Comparison of ENCODE assay signal across 19 cellular contexts in genomic region chr19:55898911-55899310, GRCh38. TPM values are rescaled to one million over a fixed set of nuclear protein-coding genes. Genes with fewer than 3 reads are reported as not detected.
DNase-seq lines count a peak whose midpoint lies in the region; TF ChIP-seq lines count a peak whose summit lies in the region.
"Had no signal": no experiment of that assay in that cellular context is flagged by ENCODE, and none has a peak within 500 bp of the region (broad histone marks: within the 10 kb centered on the region; RNA-seq: fewer than 3 reads in every experiment).

No MANE protein-coding gene starts in this region.

- no peaks in the 10 kb centered on the region for H3K9me3 ChIP-seq in esophagus muscularis mucosa
- H3K9me3 ChIP-seq: BE2C, BLaER1, Caco-2 had no signal

- DNase-seq in esophagus muscularis mucosa (ENCODE audit: extremely low spot score): peak; percentile 64
- peak; percentile 73 for DNase-seq in osteocyte (ENCODE audit: extremely low spot score, unreplicated experiment)
- DNase-seq in midbrain (lab: John Stamatoyannopoulos, UW): no peak
- no peak for DNase-seq in RPMI8226
- DNase-seq in NCI-H526 (lab: John Stamatoyannopoulos, UW): no peak
- DNase-seq: 8988T; ACHN; BE2C; C1 segment of cervical spinal cord; Caco-2; Calu3; CD4-positive, alpha-beta memory T cell; CD4-positive, CD25-positive, alpha-beta regulatory T cell; CD8-positive, alpha-beta memory T cell; DMS79 treated with DMSO at 0.1 percent for 48 hours; GF-D8 had no signal

- no peaks in the 10 kb centered on the region for H3K4me1 ChIP-seq in esophagus muscularis mucosa
- H3K4me1 ChIP-seq: BE2C, BLaER1, Caco-2 had no signal

- H3K4me3 Mint-ChIP-seq in osteocyte (ENCODE audit: unreplicated experiment): no peak overlapping the region
- H3K4me3 Mint-ChIP-seq: CD14-positive monocyte; CD4-positive, alpha-beta memory T cell; CD4-positive, CD25-positive, alpha-beta regulatory T cell; CD8-positive, alpha-beta memory T cell had no signal

- H3K27ac Mint-ChIP-seq in osteocyte (ENCODE audit: unreplicated experiment): no peak overlapping the region
- H3K27ac Mint-ChIP-seq: CD14-positive monocyte; CD4-positive, alpha-beta memory T cell; CD4-positive, CD25-positive, alpha-beta regulatory T cell; CD8-positive, alpha-beta memory T cell had no signal

- H3K36me3 ChIP-seq in esophagus muscularis mucosa: no peaks in the 10 kb centered on the region
- H3K36me3 ChIP-seq: BE2C, BLaER1 had no signal

- peaks cover 0 to 5% (median 0%) of the 10 kb centered on the region in 4 donors for H3K27me3 ChIP-seq in esophagus muscularis mucosa
- H3K27me3 ChIP-seq: BE2C, BLaER1 had no signal

- H3K4me1 Mint-ChIP-seq in osteocyte (ENCODE audit: unreplicated experiment): no peaks in the 10 kb centered on the region
- H3K4me1 Mint-ChIP-seq: CD14-positive monocyte; CD4-positive, alpha-beta memory T cell; CD4-positive, CD25-positive, alpha-beta regulatory T cell; CD8-positive, alpha-beta memory T cell had no signal

- H3K4me3 ChIP-seq in esophagus muscularis mucosa: no peak overlapping the region
- H3K4me3 ChIP-seq: BLaER1 had no signal

- no peaks in the 10 kb centered on the region for H3K36me3 Mint-ChIP-seq in osteocyte (ENCODE audit: unreplicated experiment)
- H3K36me3 Mint-ChIP-seq: CD14-positive monocyte; CD4-positive, alpha-beta memory T cell; CD4-positive, CD25-positive, alpha-beta regulatory T cell had no signal

- H3K27ac ChIP-seq in esophagus muscularis mucosa (replicated peaks in 1 of 4): no peak overlapping the region
- H3K27ac ChIP-seq: BLaER1 had no signal

- 81% methylated on average over 10 of the region's 12 CpGs for WGBS in esophagus muscularis mucosa

- no peak for TF ChIP-seq EP300 in esophagus muscularis mucosa (IDR thresholded peaks at IDR 0.05)

- intact Hi-C loops in esophagus muscularis mucosa (cut with DNase I): no loop called here

- no peaks in the 10 kb centered on the region for H3K27me3 Mint-ChIP-seq in osteocyte (ENCODE audit: unreplicated experiment)
- H3K27me3 Mint-ChIP-seq: CD4-positive, CD25-positive, alpha-beta regulatory T cell had no signal

- TF ChIP-seq CTCF in esophagus muscularis mucosa (IDR thresholded peaks at IDR 0.05) (no peak), osteocyte (IDR thresholded peaks at IDR 0.05) (no peak)

- no peak for TF ChIP-seq POLR2A in esophagus muscularis mucosa (IDR thresholded peaks at IDR 0.05; ENCODE audit: low read depth)

- peaks cover 45% of the 10 kb centered on the region for H3K9me3 Mint-ChIP-seq in osteocyte (ENCODE audit: unreplicated experiment)

RNA-seq across cellular contexts. Expression of gene NLRP13, which starts 33.2 kb away (rescaled TPM):
- total RNA-seq in esophagus muscularis mucosa: not detected
- total RNA-seq in osteocyte: not detected in 2 replicates
- total RNA-seq: A673; Caco-2; Calu3; CD4-positive, alpha-beta memory T cell; CD4-positive, CD25-positive, alpha-beta regulatory T cell; CD8-positive, alpha-beta memory T cell had no signal

RNA-seq across cellular contexts. Expression of gene NLRP8, which starts 48.7 kb away (rescaled TPM):
- not detected for total RNA-seq in esophagus muscularis mucosa
- total RNA-seq in osteocyte: not detected in 2 replicates
- total RNA-seq: A673; Caco-2; Calu3; CD4-positive, alpha-beta memory T cell; CD4-positive, CD25-positive, alpha-beta regulatory T cell; CD8-positive, alpha-beta memory T cell had no signal

Comparison
In these comparisons a context has a peak if more than half of its experiments do, and no peak if none do; other contexts are left out.
1. DNase-seq: peak in esophagus muscularis mucosa (single experiment) and osteocyte (single experiment); none in midbrain (single experiment), RPMI8226 (single experiment) and NCI-H526 (0 of 2).